Comparison of ENCODE assay signal across 1 cellular context in genomic region chr11:7538466-7539454, GRCh38.
TF ChIP-seq lines count a peak whose summit lies in the region.

No MANE protein-coding gene starts in this region.

TF ChIP-seq in H1, 55 proteins besides CTCF, POLR2A, EP300 and RAD21:
- TF ChIP-seq POLR2AphosphoS5 (IDR thresholded peaks at IDR 0.05; ENCODE audit: low read depth, low read length) (no peak), RBBP5 (IDR thresholded peaks at IDR 0.05; ENCODE audit: borderline replicate concordance, low read depth, low read length) (no peak), CHD2 (IDR thresholded peaks at IDR 0.05; ENCODE audit: low read length) (no peak), TAF7 (optimal IDR thresholded peaks at IDR 0.05; ENCODE audit: borderline replicate concordance, low read depth, low read length) (no peak), HDAC6 (IDR thresholded peaks at IDR 0.05; ENCODE audit: low read depth, low read length) (no peak), KDM4A (IDR thresholded peaks at IDR 0.05; ENCODE audit: low read depth, low read length, severe bottlenecking) (no peak), SRF (IDR thresholded peaks at IDR 0.05; ENCODE audit: low read depth, low read length) (no peak), CBX5 (IDR thresholded peaks at IDR 0.05; ENCODE audit: low read depth, low read length) (no peak), JUN (IDR thresholded peaks at IDR 0.05; ENCODE audit: low read depth, low read length) (no peak), GTF2F1 (IDR thresholded peaks at IDR 0.05; ENCODE audit: borderline replicate concordance, low read depth, low read length) (no peak), BCL11A (IDR thresholded peaks at IDR 0.05; ENCODE audit: low read depth in 2 of 2, low read length in 2 of 2) (no peak), KDM1A (IDR thresholded peaks at IDR 0.05; ENCODE audit: borderline replicate concordance, low read length) (no peak), BRCA1 (IDR thresholded peaks at IDR 0.05; ENCODE audit: low read depth, low read length) (no peak), ASH2L (IDR thresholded peaks at IDR 0.05; ENCODE audit: low read length) (no peak), NANOG (IDR thresholded peaks at IDR 0.05; ENCODE audit: insufficient read depth, low read depth, low read length, poor library complexity, severe bottlenecking) (no peak), RXRA (IDR thresholded peaks at IDR 0.05; ENCODE audit: insufficient read depth, low read depth, low read length) (no peak), ZNF274 (IDR thresholded peaks at IDR 0.05; ENCODE audit: borderline replicate concordance, extremely low read depth, low read length) (no peak)
- TF ChIP-seq, protein P1, sequence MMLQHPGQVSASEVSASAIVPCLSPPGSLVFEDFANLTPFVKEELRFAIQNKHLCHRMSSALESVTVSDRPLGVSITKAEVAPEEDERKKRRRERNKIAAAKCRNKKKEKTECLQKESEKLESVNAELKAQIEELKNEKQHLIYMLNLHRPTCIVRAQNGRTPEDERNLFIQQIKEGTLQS (IDR thresholded peaks at IDR 0.05; ENCODE audit: insufficient read depth, low read depth, low read length), result no peak
- TF ChIP-seq, protein P2, sequence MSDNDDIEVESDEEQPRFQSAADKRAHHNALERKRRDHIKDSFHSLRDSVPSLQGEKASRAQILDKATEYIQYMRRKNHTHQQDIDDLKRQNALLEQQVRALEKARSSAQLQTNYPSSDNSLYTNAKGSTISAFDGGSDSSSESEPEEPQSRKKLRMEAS (IDR thresholded peaks at IDR 0.05), result no peak
